ENCODE assay signal across 24 cellular contexts in genomic region chr18:54829856-54830255, GRCh38. TPM values are rescaled to one million over a fixed set of nuclear protein-coding genes. Genes with fewer than 3 reads are reported as not detected.
DNase-seq lines count a peak whose midpoint lies in the region; ATAC-seq, FAIRE-seq and TF ChIP-seq lines count a peak whose summit lies in the region.
"Had no signal": no experiment of that assay in that cellular context is flagged by ENCODE, and none has a peak within 500 bp of the region (broad histone marks: within the 10 kb centered on the region; RNA-seq: fewer than 3 reads in every experiment).

No MANE protein-coding gene starts in this region.

- H3K27me3 ChIP-seq in K562 (ENCODE audit: control insufficient read depth in 2 of 2, insufficient read depth in 2 of 2, low read length in 2 of 2) (no peaks in the 10 kb centered on the region), foreskin keratinocyte (no peaks in the 10 kb centered on the region), sigmoid colon (no peaks in the 10 kb centered on the region)
- H3K27me3 ChIP-seq: colonic mucosa, ovary had no signal

- no peak overlapping the region for H3K9ac ChIP-seq in K562 (ENCODE audit: insufficient read depth in 1 of 2, low read depth in 2 of 2, low read length in 2 of 2)

- H3K79me2 ChIP-seq in K562 (ENCODE audit: control insufficient read depth, insufficient read depth, low read length), result no peaks in the 10 kb centered on the region

- CTCF ChIA-PET in K562 (lab: Yijun Ruan, JAX; ENCODE audit: low intra/inter-chr PET ratio), result no interaction called here

- H3K36me3 ChIP-seq in K562 (ENCODE audit: control insufficient read depth, insufficient read depth, low read length) (no peaks in the 10 kb centered on the region), sigmoid colon (no peaks in the 10 kb centered on the region)
- H3K36me3 ChIP-seq: colonic mucosa, ovary had no signal

- no peak overlapping the region for H3K4me2 ChIP-seq in K562 (ENCODE audit: insufficient read depth, low read length)

- in situ Hi-C loops in K562 (cut with MboI) (no loop called here), ACHN (cut with HindIII; ENCODE audit: low pct_ligation_motif_present, low pct_unique_long_range_greater_than_20kb, low sequenced_read_pairs) (no loop called here)

- TF ChIP-seq POLR2A in K562 (conservative IDR thresholded peaks at IDR 0.05), result no peak
- TF ChIP-seq POLR2A in sigmoid colon (IDR thresholded peaks at IDR 0.05), result no peak

- DNase-seq in HT-29 (ENCODE audit: low spot score) (peak; percentile 66), K562 (ENCODE audit: extremely low read depth in 1 of 4, low spot score in 3 of 4) (no peak), foreskin keratinocyte (peak in 1 of 2 donors; percentile 54), sigmoid colon (no peak), NCI-H82 (lab: John Stamatoyannopoulos, UW) (no peak), ACHN (no peak)
- DNase-seq: activated CD8-positive, alpha-beta memory T cell treated with anti-CD3 and anti-CD28 coated beads for 24 hours; activated naive CD8-positive, alpha-beta T cell treated with anti-CD3 and anti-CD28 coated beads for 36 hours; colonic mucosa; naive thymus-derived CD4-positive, alpha-beta T cell; NCI-H1092; NCI-H2081 treated with DMSO at 0.1 percent for 48 hours; NCI-H524 treated with DMSO at 0.1 percent for 48 hours; ovary; stimulated activated naive CD8-positive, alpha-beta T cell treated with anti-CD3 and anti-CD28 coated beads, Interleukin-15, amount 100 ng/mL, for 72 hours; SW 1271 had no signal

- no peak overlapping the region for H2AFZ ChIP-seq in K562 (ENCODE audit: low read depth, low read length)

- H3K9me3 ChIP-seq in K562 (replicated peaks; ENCODE audit: control insufficient read depth, insufficient read depth, low read depth, low read length) (peaks cover 5% of the 10 kb centered on the region; the same call in 1 of the 2 replicates), sigmoid colon (no peaks in the 10 kb centered on the region)
- H3K9me3 ChIP-seq: colonic mucosa, ovary had no signal

- H3K9me1 ChIP-seq in K562 (ENCODE audit: control insufficient read depth, insufficient read depth, low read length), result no peaks in the 10 kb centered on the region

- H3K4me3 ChIP-seq in K562, result no peak overlapping the region
- peak overlapping the region in 5 of 7 experiments; percentile 4 to 58 (median 48) for H3K4me3 ChIP-seq in skin epidermis
- H3K4me3 ChIP-seq in sigmoid colon, result no peak overlapping the region
- H3K4me3 ChIP-seq: ovary had no signal

- H3K4me1 ChIP-seq in K562 (replicated peaks in 1 of 2; ENCODE audit: control insufficient read depth in 2 of 2, insufficient read depth in 2 of 2, low read length in 2 of 2), result peaks cover 0 to 7% of the 10 kb centered on the region in 2 experiments; a peak in 1 of 5 replicates
- H3K4me1 ChIP-seq in foreskin keratinocyte, result peaks cover 13% of the 10 kb centered on the region
- H3K4me1 ChIP-seq in sigmoid colon, result peaks cover 0 to 16% (median 10%) of the 10 kb centered on the region in 4 donors

- no TSS peak for BruUV-seq in K562 (replicated peaks; lab: Mats Ljungman, UMichigan)

- TF ChIP-seq RAD21 in K562 (CRISPR knock-in tag; conservative IDR thresholded peaks at IDR 0.05 in 1 of 2, IDR thresholded peaks at IDR 0.05 in 1 of 2), result no peak

- WGBS in K562 (ENCODE audit: insufficient coverage, low coverage, missing lambda C conversion rate), result 19% methylated on average over 1 of the region's 1 CpG
- 7 to 57% methylated on average over 1 of the region's 1 CpG for WGBS in sigmoid colon, 2 donors

- TF ChIP-seq EP300 in K562 (IDR thresholded peaks at IDR 0.05; ENCODE audit: low read length) (no peak), sigmoid colon (IDR thresholded peaks at IDR 0.05) (no peak)

- TF ChIP-seq CTCF in K562 (IDR thresholded peaks at IDR 0.05 in 2 of 3, conservative IDR thresholded peaks at IDR 0.05 in 1 of 3; ENCODE audit: insufficient read depth in 2 of 3, low read depth in 1 of 3, low read length in 3 of 3), result no peak
- TF ChIP-seq CTCF in foreskin keratinocyte (conservative IDR thresholded peaks at IDR 0.05), result no peak
- no peak for TF ChIP-seq CTCF in sigmoid colon (IDR thresholded peaks at IDR 0.05)

- no peak for FAIRE-seq in K562 (lab: Jason Lieb, UNC)
- FAIRE-seq: endometrium, GM18507, H54, islet of Langerhans, TTC549 had no signal

- H3K27ac ChIP-seq in K562 (ENCODE audit: extremely low read depth, low read depth, low read length) (no peak overlapping the region), foreskin keratinocyte (no peak overlapping the region), skin epidermis (peak overlapping the region in 18 of 21 experiments; percentile 42 to 89 (median 76)), sigmoid colon (no peak overlapping the region)
- H3K27ac ChIP-seq: ovary had no signal

- intact Hi-C loops in K562 (cut with micrococcal nuclease) (no loop called here), sigmoid colon (cut with DNase I) (no loop called here)

- POLR2A ChIA-PET in K562 (lab: Yijun Ruan, JAX), result no interaction called here

- H4K20me1 ChIP-seq in K562 (replicated peaks; ENCODE audit: control insufficient read depth, insufficient read depth, low read length), result no peaks in the 10 kb centered on the region

- ATAC-seq in K562, result no peak
- peak; percentile 5 for ATAC-seq in foreskin keratinocyte
- ATAC-seq in HG02588 (IDR thresholded peaks at IDR 0.05; ENCODE audit: unreplicated experiment), result no peak
- ATAC-seq: naive thymus-derived CD4-positive, alpha-beta T cell; Right ventricle myocardium inferior; stimulated activated naive CD8-positive, alpha-beta T cell treated with anti-CD3 and anti-CD28 coated beads, Interleukin-15, amount 100 ng/mL, for 72 hours had no signal

TF ChIP-seq in K562, 482 proteins besides CTCF, POLR2A, EP300 and RAD21:
- TF ChIP-seq SPI1 (IDR thresholded peaks at IDR 0.05; ENCODE audit: borderline replicate concordance, low read depth, low read length), result 0 out of 2 replicates have a peak, but pooled peaks have one; percentile 18
- no peak for TF ChIP-seq POLR3G (IDR thresholded peaks at IDR 0.05; ENCODE audit: extremely low read depth, insufficient read length, insufficient replicate concordance)

RNA-seq across cellular contexts. Expression of gene RAB27B, which starts 1.6 kb away (rescaled TPM):
- 4.9 and 5.4 TPM in 2 replicates for total RNA-seq in HT-29 (2014; rRNA removed; shearing (Covaris generic))
- total RNA-seq in K562 (2011; cell fraction: chromatin; rRNA removed; ENCODE audit: low replicate concordance), result 0.37 and 1.9 TPM in 2 replicates
- 0.17 and 0.26 TPM in 2 replicates for total RNA-seq in K562 (2011; cell fraction: nucleolus; rRNA removed)
- total RNA-seq in K562 (2011; cell fraction: nucleoplasm; rRNA removed), result 0.66 and 1.1 TPM in 2 replicates
- total RNA-seq in K562 (2014; rRNA removed), result 0.91 and 1.8 TPM in 2 replicates
- total RNA-seq in K562 (2014; rRNA removed; fragmentation: Illumina TruSeq; extraction: Trizol), result 2.4 and 2.5 TPM in 2 replicates
- total RNA-seq in K562 (2015; rRNA removed; fragmentation: Illumina TruSeq; extraction: Trizol), result 5.0 and 5.7 TPM in 2 replicates
- 2.0 and 3.1 TPM in 2 replicates for total RNA-seq in K562 (2021)
- polyA plus RNA-seq in K562 (2011; rRNA removed), result 0.19 and 2.5 TPM in 2 replicates
- polyA plus RNA-seq in K562 (2011; cell fraction: cytosol; rRNA removed), result 0.07 and 1.2 TPM in 2 replicates
- 0.45 and 2.0 TPM in 2 replicates for polyA plus RNA-seq in K562 (2011; cell fraction: nucleus; rRNA removed)
- polyA plus RNA-seq in K562 (2012), result 2.4 and 3.7 TPM in 2 replicates
- 1.2 TPM in 2 replicates for polyA plus RNA-seq in K562 (2014; fragmentation: Illumina TruSeq; extraction: Trizol)
- under 1 TPM; 0.44 to 0.71 TPM for polyA plus RNA-seq in K562 (2014; fragmentation: Nextera tagmentation; extraction: Ambion mirVana)
- 0.67 and 1.0 TPM in 2 replicates for polyA plus RNA-seq in K562 (2014; rRNA removed)
- polyA minus RNA-seq in K562 (2011; rRNA and poly(A)+ RNA removed), result 0.87 and 3.0 TPM in 2 replicates
- 0.73 and 2.3 TPM in 2 replicates for polyA minus RNA-seq in K562 (2011; cell fraction: cytosol; rRNA and poly(A)+ RNA removed)
- 0.33 and 1.1 TPM in 2 replicates for polyA minus RNA-seq in K562 (2011; cell fraction: nucleus; rRNA and poly(A)+ RNA removed)
- total RNA-seq in foreskin keratinocyte, result 2.4 and 4.3 TPM in 2 replicates
- polyA plus RNA-seq in foreskin keratinocyte, result 0.47 and 0.96 TPM in 2 replicates
- 1 to 10 TPM in 1 of 4 donors, under 1 TPM in 3; 0.27 to 1.4 (median 0.44) TPM for total RNA-seq in sigmoid colon
- 1 to 10 TPM; 2.5 to 6.0 (median 4.6) TPM for polyA plus RNA-seq in sigmoid colon
- total RNA-seq: activated naive CD8-positive, alpha-beta T cell treated with anti-CD3 and anti-CD28 coated beads for 36 hours had no signal

Comparison
In these comparisons a context has a peak if more than half of its experiments do, and no peak if none do; other contexts are left out.
1. H3K27ac ChIP-seq: peak in skin epidermis (18 of 21); none in K562 (single experiment), foreskin keratinocyte (single experiment) and sigmoid colon (0 of 4).
2. H3K4me3 ChIP-seq: peak in skin epidermis (5 of 7); none in K562 (single experiment) and sigmoid colon (0 of 4).